31 cellular contexts compared by ENCODE assay signal in the genomic region with DNA sequence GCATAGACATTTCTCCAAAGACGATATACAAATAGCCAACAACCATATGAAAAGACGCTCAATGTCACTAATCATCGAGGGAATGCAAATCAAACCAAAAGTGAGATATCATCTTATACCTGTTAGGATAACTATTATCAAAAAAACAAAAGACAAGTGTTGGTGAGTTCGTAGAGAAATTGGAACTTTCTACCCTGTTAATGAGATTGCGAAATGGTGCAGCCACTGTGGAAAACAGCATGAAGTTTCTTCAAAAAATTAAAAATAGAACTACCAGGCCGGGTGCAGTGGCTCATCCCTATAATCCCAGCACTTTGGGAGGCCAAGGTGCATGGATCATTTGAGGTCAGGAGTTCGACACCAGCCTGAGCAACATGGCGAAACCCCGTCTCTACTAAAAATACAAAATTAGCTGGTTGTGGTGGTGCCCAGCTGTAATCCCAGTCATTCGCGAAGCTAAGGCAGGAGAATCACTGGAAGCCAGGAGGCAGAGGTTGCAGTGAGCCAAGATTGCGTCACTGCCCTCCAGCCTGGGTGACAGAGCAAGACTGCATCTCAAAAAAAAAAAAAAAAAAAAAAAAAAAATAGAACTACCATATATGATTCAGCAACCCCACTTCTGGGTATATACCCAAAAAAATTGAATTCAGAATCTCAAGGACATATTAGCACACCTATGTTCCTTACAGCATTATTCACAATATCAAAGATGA.
"Had no signal": no experiment of that assay in that cellular context is flagged by ENCODE, and none has a peak within 500 bp of the region (broad histone marks: within the 10 kb centered on the region; RNA-seq: fewer than 3 reads in every experiment).

No MANE protein-coding gene starts in this region.

- ATAC-seq: activated CD4-positive, alpha-beta T cell treated with anti-CD3 and anti-CD28 coated beads for 36 hours; activated CD4-positive, CD25-positive, alpha-beta regulatory T cell treated with anti-CD3 and anti-CD28 coated beads, Interleukin-2, amount 50 U/mL, for 24 hours; activated CD8-positive, alpha-beta T cell treated with anti-CD3 and anti-CD28 coated beads, Interleukin-2, amount 10 ng/mL, durations not matched to agents 7 days and 5 days; body of pancreas; Right ventricle myocardium inferior; WTC11 had no signal

- H3K27ac ChIP-seq: body of pancreas, breast epithelium, coronary artery, PC-9, RWPE1 had no signal

- H3K9me3 ChIP-seq: body of pancreas had no signal

- H3K4me3 ChIP-seq: body of pancreas, breast epithelium, coronary artery, PC-9 had no signal

- H3K4me2 ChIP-seq: PC-9 had no signal

- H3K36me3 ChIP-seq: breast epithelium had no signal

- H3K4me1 ChIP-seq: body of pancreas, breast epithelium had no signal

- H3K27me3 ChIP-seq: body of pancreas had no signal

- DNase-seq: activated CD4-positive, alpha-beta T cell treated with anti-CD3 and anti-CD28 coated beads for 36 hours; activated CD4-positive, alpha-beta T cell treated with anti-CD3 and anti-CD28 coated beads, Interleukin-2, amount 10 ng/mL, durations not matched to agents 7 days and 5 days; activated CD4-positive, alpha-beta T cell treated with anti-CD3 and anti-CD28 coated beads, Interleukin-2, amount 50 U/mL, for 48 hours; activated CD8-positive, alpha-beta T cell treated with anti-CD3 and anti-CD28 coated beads, Interleukin-2, amount 10 ng/mL, durations not matched to agents 7 days and 5 days; activated gamma-delta T cell; activated naive CD4-positive, alpha-beta T cell treated with Interleukin-2 at 50 U/mL for 16 hours; activated naive CD8-positive, alpha-beta T cell treated with anti-CD3 and anti-CD28 coated beads, Interleukin-2, amount 10 ng/mL, durations not matched to agents 7 days and 5 days; activated T-cell treated with anti-CD3 and anti-CD28 coated beads, Interleukin-2, amount 50 U/mL, for 24 hours; amygdala; body of pancreas; Karpas-422; MM.1S; NCI-H1048; NCI-H1105 treated with DMSO at 0.1 percent for 48 hours; NCI-H1436 treated with DMSO at 0.1 percent for 48 hours; NCI-H1694 treated with DMSO at 0.1 percent for 48 hours; NCI-H2029; NCI-H345; NCI-H524 treated with DMSO at 0.1 percent for 48 hours; NK-92 treated with Interleukin-12 subunit alpha and Interleukin-12 subunit beta, amount 100 ng/mL, for 24 hours; PC-9; SW 1271; T-helper 1 cell; T-helper 2 cell; T-helper 9 cell had no signal

- H2AFZ ChIP-seq: PC-9 had no signal
